In genomic region chr2:232038251-232038897, GRCh38 we compare ENCODE assay signal across 16 cellular contexts.
"Had no signal": no experiment of that assay in that cellular context is flagged by ENCODE, and none has a peak within 500 bp of the region (broad histone marks: within the 10 kb centered on the region; RNA-seq: fewer than 3 reads in every experiment).

No MANE protein-coding gene starts in this region.

- H3K4me3 Mint-ChIP-seq: effector memory CD8-positive, alpha-beta T cell; neural crest cell had no signal

- H3K4me1 ChIP-seq: testis, upper lobe of right lung had no signal

- DNase-seq: activated CD4-positive, CD25-positive, alpha-beta regulatory T cell; activated T-cell treated with anti-CD3 and anti-CD28 coated beads, Interleukin-2, amount 50 U/mL, for 48 hours; central memory CD4-positive, alpha-beta T cell; cortex of kidney; effector memory CD8-positive, alpha-beta T cell; erythroblast; glutamatergic neuron; ovary; stimulated activated CD4-positive, alpha-beta T cell treated with anti-CD3 and anti-CD28 coated beads, Interleukin-4, amount 100 ng/mL, for 1 hour; stimulated activated CD8-positive, alpha-beta memory T cell treated with anti-CD3 and anti-CD28 coated beads, Interleukin-4, amount 100 ng/mL, for 48 hours; stimulated activated naive CD8-positive, alpha-beta T cell treated with anti-CD3 and anti-CD28 coated beads, Interleukin-15, Interleukin-2, amounts not matched to agents 100 U/mL and 50 U/mL, for 24 hours; T1000; testis; upper lobe of right lung had no signal

- ATAC-seq: effector memory CD8-positive, alpha-beta T cell; left lobe of liver; stimulated activated naive CD8-positive, alpha-beta T cell treated with anti-CD3 and anti-CD28 coated beads, Interleukin-15, Interleukin-2, amounts not matched to agents 100 U/mL and 50 U/mL, for 24 hours; upper lobe of right lung had no signal

- H3K27ac ChIP-seq: ovary, testis, upper lobe of right lung had no signal

- H3K4me3 ChIP-seq: ovary, testis, upper lobe of right lung had no signal

- H3K36me3 ChIP-seq: ovary, upper lobe of right lung had no signal

- H3K27me3 ChIP-seq: ovary, testis, upper lobe of right lung had no signal

- H3K27me3 Mint-ChIP-seq: effector memory CD8-positive, alpha-beta T cell had no signal

- H3K9me3 ChIP-seq: ovary, testis had no signal

- H3K9me3 Mint-ChIP-seq: effector memory CD8-positive, alpha-beta T cell had no signal
